ENCODE assay signal across 1 cellular context in the genomic region with DNA sequence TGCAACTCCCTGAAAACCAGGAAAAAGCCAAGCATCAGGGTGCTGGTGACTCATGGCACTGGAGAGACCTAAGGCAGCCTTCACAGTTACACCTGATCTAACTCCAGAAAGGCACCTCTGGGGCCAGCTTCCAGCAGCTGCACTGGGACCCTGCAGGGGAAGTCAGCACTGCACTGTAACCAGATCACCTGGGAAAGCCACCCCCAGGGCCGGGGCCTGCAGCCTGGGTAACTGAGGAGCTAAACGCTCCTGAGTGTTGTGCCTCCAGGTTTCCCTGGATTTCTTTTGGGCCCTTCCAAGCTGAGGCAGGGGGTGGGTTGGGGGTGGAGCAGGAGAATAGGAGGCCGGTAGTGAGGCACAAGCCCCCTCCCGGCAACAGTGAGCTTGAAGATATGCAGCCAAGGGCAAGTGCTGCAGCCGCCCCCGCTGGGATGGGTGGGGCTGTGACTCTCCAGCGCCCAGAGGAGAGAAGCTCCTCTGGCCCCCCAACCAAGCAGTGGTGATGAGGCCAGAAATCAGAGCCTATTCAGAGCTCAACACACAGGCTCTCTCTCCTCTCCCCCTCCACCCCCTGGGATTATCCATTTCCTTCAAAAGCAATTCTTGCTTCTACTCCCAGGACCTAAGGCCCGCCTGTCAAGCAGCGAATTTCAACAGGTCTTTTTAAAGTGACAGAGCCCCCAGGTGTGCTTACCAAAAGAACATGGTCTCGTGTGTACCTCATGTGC.
TF ChIP-seq lines count a peak whose summit lies in the region.

No MANE protein-coding gene starts in this region.

TF ChIP-seq in IMR-90, 13 proteins besides CTCF, POLR2A, EP300 and RAD21 (continued from another document):
- no peak for TF ChIP-seq SMC3 (IDR thresholded peaks at IDR 0.05; ENCODE audit: low read depth, low read length)
- no peak for TF ChIP-seq RCOR1 (IDR thresholded peaks at IDR 0.05; ENCODE audit: insufficient replicate concordance, low read length)
- no peak for TF ChIP-seq USF2 (IDR thresholded peaks at IDR 0.05; ENCODE audit: low read depth, low read length)
- no peak for TF ChIP-seq CHD1 (IDR thresholded peaks at IDR 0.05; ENCODE audit: low read depth, low read length)
- no peak for TF ChIP-seq CEBPB (IDR thresholded peaks at IDR 0.05; ENCODE audit: low read depth, low read length)
- TF ChIP-seq MAFK (IDR thresholded peaks at IDR 0.05; ENCODE audit: low read depth, low read length): no peak
- no peak for TF ChIP-seq MXI1 (IDR thresholded peaks at IDR 0.05; ENCODE audit: borderline replicate concordance, low read depth, low read length)
- no peak for TF ChIP-seq RFX5 (IDR thresholded peaks at IDR 0.05; ENCODE audit: low read depth, low read length)
- no peak for TF ChIP-seq FOS (IDR thresholded peaks at IDR 0.05; ENCODE audit: low read depth, low read length)
